Comparison of ENCODE assay signal across 1 cellular context in genomic region chr3:141796436-141797166, GRCh38.
A peak's percentile ranks its signal among the peaks of the same experiment; 100 is the strongest.
TF ChIP-seq lines count a peak whose summit lies in the region.

No MANE protein-coding gene starts in this region.

TF ChIP-seq in H1, 55 proteins besides CTCF, POLR2A, EP300 and RAD21 (continued from another document):
- TF ChIP-seq KDM1A (IDR thresholded peaks at IDR 0.05; ENCODE audit: borderline replicate concordance, low read length) = peak; percentile 82
- TF ChIP-seq EZH2 (IDR thresholded peaks at IDR 0.05; ENCODE audit: low read depth, low read length, severe bottlenecking) = no peak
- peak; percentile 40; the same call in 1 of the 2 replicates for TF ChIP-seq SUZ12 (IDR thresholded peaks at IDR 0.05; ENCODE audit: low read length)
- no peak for TF ChIP-seq MAFK (IDR thresholded peaks at IDR 0.05; ENCODE audit: low read depth, low read length)
- no peak for TF ChIP-seq KDM5A (IDR thresholded peaks at IDR 0.05; ENCODE audit: low read length)
- 0 out of 2 replicates have a peak, but pooled peaks have one; percentile 36 for TF ChIP-seq MAX (IDR thresholded peaks at IDR 0.05)
